Comparison of ENCODE assay signal across 1 cellular context in genomic region chr1:54360165-54361005, GRCh38.
TF ChIP-seq lines count a peak whose summit lies in the region.

No MANE protein-coding gene starts in this region.

TF ChIP-seq in K562, 482 proteins besides CTCF, POLR2A, EP300 and RAD21 (continued from another document):
- TF ChIP-seq ETS1 (conservative IDR thresholded peaks at IDR 0.05; ENCODE audit: control insufficient read depth, low read depth, low read length), result no peak
- no peak for TF ChIP-seq CBFB (CRISPR knock-in tag; IDR thresholded peaks at IDR 0.05)
- 0 out of 2 replicates have a peak, but pooled peaks have one; percentile 10 for TF ChIP-seq HDAC2 (IDR thresholded peaks at IDR 0.05)
- TF ChIP-seq BCOR (IDR thresholded peaks at IDR 0.05), result peak; percentile 73
- 0 out of 2 replicates have a peak, but pooled peaks have one; percentile 23 for TF ChIP-seq DEAF1 (CRISPR knock-in tag; IDR thresholded peaks at IDR 0.05)
- TF ChIP-seq KLF10 (CRISPR knock-in tag; IDR thresholded peaks at IDR 0.05), result no peak
- 0 out of 2 replicates have a peak, but pooled peaks have one; percentile 33 for TF ChIP-seq ESRRA (IDR thresholded peaks at IDR 0.05; ENCODE audit: borderline replicate concordance, low read depth)
- no peak for TF ChIP-seq HNRNPH1 (optimal IDR thresholded peaks at IDR 0.05; ENCODE audit: low read depth, low read length)
- no peak for TF ChIP-seq POU5F1 (IDR thresholded peaks at IDR 0.05; ENCODE audit: borderline replicate concordance, low read depth, low read length, partially characterized antibody)
- TF ChIP-seq MAFG (tag; conservative IDR thresholded peaks at IDR 0.05), result no peak
- TF ChIP-seq ZNF398 (CRISPR knock-in tag; IDR thresholded peaks at IDR 0.05), result no peak
- no peak for TF ChIP-seq ILF3 (IDR thresholded peaks at IDR 0.05; ENCODE audit: borderline replicate concordance)
- no peak for TF ChIP-seq ZNF24 (IDR thresholded peaks at IDR 0.05)
- no peak for TF ChIP-seq STAG1 (CRISPR knock-in tag; IDR thresholded peaks at IDR 0.05; ENCODE audit: borderline replicate concordance)
- TF ChIP-seq BCL6 (CRISPR knock-in tag; IDR thresholded peaks at IDR 0.05), result no peak
- TF ChIP-seq KDM5B (IDR thresholded peaks at IDR 0.05; ENCODE audit: insufficient replicate concordance, low read depth, low read length), result no peak
